18 cellular contexts compared by ENCODE assay signal in genomic region chr9:109456811-109457210, GRCh38. TPM values are rescaled to one million over a fixed set of nuclear protein-coding genes. Genes with fewer than 3 reads are reported as not detected.
DNase-seq lines count a peak whose midpoint lies in the region; ATAC-seq and TF ChIP-seq lines count a peak whose summit lies in the region.
"Had no signal": no experiment of that assay in that cellular context is flagged by ENCODE, and none has a peak within 500 bp of the region (broad histone marks: within the 10 kb centered on the region; RNA-seq: fewer than 3 reads in every experiment).

No MANE protein-coding gene starts in this region.

- H3K9me3 Mint-ChIP-seq in CD8-positive, alpha-beta memory T cell: no peaks in the 10 kb centered on the region
- H3K9me3 Mint-ChIP-seq: HFFc6 had no signal

- H3K4me2 ChIP-seq in DND-41 (ENCODE audit: insufficient read depth, low read length): 0 out of 2 replicates have a peak overlapping the region, but pooled peaks have one; percentile 3
- H3K4me2 ChIP-seq: KMS-11 had no signal

- CTCF ChIA-PET in RWPE1 (lab: Yijun Ruan, JAX): interaction anchor here (0.7 to 0.9 kb wide), 2 partner anchors 8 to 12 kb away, joined by 3 to 4 read pairs; no protein-coding TSS in a partner anchor
- CTCF ChIA-PET in CD8-positive, alpha-beta memory T cell (lab: Charles Lee): no interaction called here

- H3K4me1 Mint-ChIP-seq in CD8-positive, alpha-beta memory T cell: no peaks in the 10 kb centered on the region

- no peaks in the 10 kb centered on the region for H3K79me2 ChIP-seq in DND-41 (ENCODE audit: insufficient read depth, low read length)

- no peak for TF ChIP-seq EP300 in suprapubic skin (IDR thresholded peaks at IDR 0.05)

- H4K20me1 ChIP-seq in DND-41 (ENCODE audit: insufficient read depth, low read length): no peaks in the 10 kb centered on the region

- TF ChIP-seq POLR2A in suprapubic skin (IDR thresholded peaks at IDR 0.05): no peak

- DNase-seq in DND-41 (no peak), RWPE1 (ENCODE audit: low spot score) (no peak), islet precursor cell (peak; percentile 71), suprapubic skin (ENCODE audit: low spot score in 2 of 2) (no peak), MG63 (no peak)
- DNase-seq in CD8-positive, alpha-beta memory T cell: no peak
- DNase-seq: C1 segment of cervical spinal cord, DMS79, HFFc6, MM.1S, NCI-H1092, NCI-H146, NCI-H2081, Peyer's patch had no signal

- H3K27me3 ChIP-seq in DND-41 (ENCODE audit: insufficient read depth, low read length, poor library complexity): no peaks in the 10 kb centered on the region
- no peaks in the 10 kb centered on the region for H3K27me3 ChIP-seq in suprapubic skin
- H3K27me3 ChIP-seq in CD8-positive, alpha-beta memory T cell (ENCODE audit: insufficient read depth, low read length, poor library complexity, severe bottlenecking): no peaks in the 10 kb centered on the region
- no peaks in the 10 kb centered on the region for H3K27me3 ChIP-seq in MG63
- H3K27me3 ChIP-seq: Peyer's patch had no signal

- H3K4me1 ChIP-seq in DND-41 (ENCODE audit: insufficient read depth, low read length) (peaks cover 85% of the 10 kb centered on the region), suprapubic skin (peaks cover 16% of the 10 kb centered on the region)
- no peaks in the 10 kb centered on the region for H3K4me1 ChIP-seq in CD8-positive, alpha-beta memory T cell (ENCODE audit: insufficient read depth, low read length)
- H3K4me1 ChIP-seq: Peyer's patch had no signal

- H3K9me3 ChIP-seq in DND-41 (ENCODE audit: insufficient read depth, low read length, severe bottlenecking) (no peaks in the 10 kb centered on the region), suprapubic skin (no peaks in the 10 kb centered on the region), MG63 (no peaks in the 10 kb centered on the region)
- no peaks in the 10 kb centered on the region for H3K9me3 ChIP-seq in CD8-positive, alpha-beta memory T cell (ENCODE audit: low read length)
- H3K9me3 ChIP-seq: Peyer's patch had no signal

- peaks cover 5 to 9% of the 10 kb centered on the region in 2 donors for H3K27me3 Mint-ChIP-seq in CD8-positive, alpha-beta memory T cell

- no peak overlapping the region for H3K4me3 ChIP-seq in DND-41 (ENCODE audit: low read depth in 1 of 2, low read length in 2 of 2)
- H3K4me3 ChIP-seq in suprapubic skin: no peak overlapping the region
- no peak overlapping the region for H3K4me3 ChIP-seq in CD8-positive, alpha-beta memory T cell (ENCODE audit: low read length)
- H3K4me3 ChIP-seq in MG63: no peak overlapping the region
- H3K4me3 ChIP-seq: Peyer's patch, SK-N-MC had no signal

- peak overlapping the region; percentile 37; the same call in 1 of the 2 replicates for H2AFZ ChIP-seq in DND-41 (ENCODE audit: low read depth, low read length)

- WGBS in suprapubic skin: 57% methylated on average over 7 of the region's 7 CpGs

- POLR2A ChIA-PET in RWPE1 (lab: Yijun Ruan, JAX; ENCODE audit: low non-redundant PET): no interaction called here
- POLR2A ChIA-PET in CD8-positive, alpha-beta memory T cell (lab: Charles Lee): no interaction called here

- no peak for ATAC-seq in DND-41 (ENCODE audit: insufficient read depth, low read depth)
- ATAC-seq in GM18511 (IDR thresholded peaks at IDR 0.05; ENCODE audit: unreplicated experiment): no peak
- ATAC-seq: Right ventricle myocardium inferior had no signal

- H3K36me3 ChIP-seq in DND-41 (ENCODE audit: insufficient read depth, low read length) (no peaks in the 10 kb centered on the region), suprapubic skin (peaks cover 13% of the 10 kb centered on the region), MG63 (no peaks in the 10 kb centered on the region; the same call in 1 of the 2 replicates)
- H3K36me3 ChIP-seq in CD8-positive, alpha-beta memory T cell (ENCODE audit: insufficient read depth, low read length): no peaks in the 10 kb centered on the region

- H3K27ac ChIP-seq in DND-41 (ENCODE audit: low read length) (peak overlapping the region; percentile 98), RWPE1 (peak overlapping the region; percentile 1; the same call in 1 of the 2 replicates), suprapubic skin (peak overlapping the region; percentile 5)
- no peak overlapping the region for H3K27ac ChIP-seq in CD8-positive, alpha-beta memory T cell (ENCODE audit: low read depth, low read length)
- H3K27ac ChIP-seq: KMS-11, Peyer's patch, SK-N-MC had no signal

- no peaks in the 10 kb centered on the region for H3K36me3 Mint-ChIP-seq in CD8-positive, alpha-beta memory T cell

- no peak for TF ChIP-seq CTCF in DND-41 (IDR thresholded peaks at IDR 0.05; ENCODE audit: borderline replicate concordance, extremely low read depth, low read length, poor library complexity, severe bottlenecking)
- TF ChIP-seq CTCF in RWPE1 (conservative IDR thresholded peaks at IDR 0.05; ENCODE audit: low read depth): no peak
- TF ChIP-seq CTCF in suprapubic skin (IDR thresholded peaks at IDR 0.05): no peak

- peak overlapping the region; percentile 59 for H3K9ac ChIP-seq in DND-41 (ENCODE audit: low read depth, low read length)
- H3K9ac ChIP-seq: KMS-11 had no signal

- no peak overlapping the region for H3K27ac Mint-ChIP-seq in CD8-positive, alpha-beta memory T cell
- H3K27ac Mint-ChIP-seq: HFFc6 had no signal

- no peak overlapping the region for H3K4me3 Mint-ChIP-seq in CD8-positive, alpha-beta memory T cell
- H3K4me3 Mint-ChIP-seq: HFFc6 had no signal

RNA-seq across cellular contexts. Expression of gene PTPN3, which starts 41.3 kb away (rescaled TPM):
- 10 to 100 TPM; 31.6 to 64.0 (median 38.7) TPM for total RNA-seq in suprapubic skin
- under 1 TPM; 0.29 to 0.48 TPM for total RNA-seq in CD8-positive, alpha-beta memory T cell
- polyA plus RNA-seq in CD8-positive, alpha-beta memory T cell: not detected
- 1.7 and 2.8 TPM in 2 replicates for total RNA-seq in MG63 (2014; rRNA removed; shearing (Covaris generic); ENCODE audit: low replicate concordance)
- total RNA-seq: HFFc6 had no signal
